ENCODE assay signal across 9 cellular contexts in genomic region chr1:169109561-169110134, GRCh38. TPM values are rescaled to one million over a fixed set of nuclear protein-coding genes. Genes with fewer than 3 reads are reported as not detected.
DNase-seq lines count a peak whose midpoint lies in the region; ATAC-seq and TF ChIP-seq lines count a peak whose summit lies in the region.
"Had no signal": no experiment of that assay in that cellular context is flagged by ENCODE, and none has a peak within 500 bp of the region (broad histone marks: within the 10 kb centered on the region; RNA-seq: fewer than 3 reads in every experiment).

No MANE protein-coding gene starts in this region.

- H3K4me3 ChIP-seq in Caco-2 (ENCODE audit: low read depth, low read length), result peak overlapping the region; percentile 99
- peak overlapping the region; percentile 85 for H3K4me3 ChIP-seq in Loucy (ENCODE audit: low read length, poor library complexity, severe bottlenecking)

- H3K9me3 ChIP-seq in Caco-2 (no peaks in the 10 kb centered on the region), Loucy (ENCODE audit: insufficient read depth, low read depth, low read length) (no peaks in the 10 kb centered on the region)

- peak; percentile 92 to 95 for DNase-seq in Caco-2
- DNase-seq in head of caudate nucleus, result peak in 36 of 42 donors; percentile 39 to 92 (median 76)
- DNase-seq in pons (ENCODE audit: low spot score), result peak; percentile 93
- DNase-seq in NCI-H2171 treated with DMSO at 0.1 percent for 48 hours (lab: John Stamatoyannopoulos, UW), result no peak
- DNase-seq in SW480 (ENCODE audit: low spot score), result no peak

- H3K9me3 Mint-ChIP-seq in Caco-2 (ENCODE audit: unreplicated experiment), result no peaks in the 10 kb centered on the region
- no peaks in the 10 kb centered on the region for H3K9me3 Mint-ChIP-seq in activated T-helper 17 cell treated with anti-CD3 and anti-CD28 coated beads, Interleukin-2, amount 50 U/mL, for 72 hours

- peaks cover 88% of the 10 kb centered on the region for H3K36me3 Mint-ChIP-seq in Caco-2 (ENCODE audit: insufficient read depth, unreplicated experiment)
- H3K36me3 Mint-ChIP-seq in activated T-helper 17 cell treated with anti-CD3 and anti-CD28 coated beads, Interleukin-2, amount 50 U/mL, for 72 hours (ENCODE audit: low read depth), result peaks cover 78% of the 10 kb centered on the region

- peak overlapping the region; percentile 94 for H3K4me2 ChIP-seq in Loucy (ENCODE audit: low read depth, low read length, poor library complexity, severe bottlenecking)
- H3K4me2 ChIP-seq: KMS-11 had no signal

- H3K27me3 Mint-ChIP-seq in Caco-2 (ENCODE audit: insufficient read depth, unreplicated experiment), result no peaks in the 10 kb centered on the region
- H3K27me3 Mint-ChIP-seq in activated T-helper 17 cell treated with anti-CD3 and anti-CD28 coated beads, Interleukin-2, amount 50 U/mL, for 72 hours, result peaks cover 8% of the 10 kb centered on the region

- H3K4me1 Mint-ChIP-seq in Caco-2 (ENCODE audit: low read depth, unreplicated experiment), result peaks cover 48% of the 10 kb centered on the region
- peaks cover 22% of the 10 kb centered on the region for H3K4me1 Mint-ChIP-seq in activated T-helper 17 cell treated with anti-CD3 and anti-CD28 coated beads, Interleukin-2, amount 50 U/mL, for 72 hours

- POLR2A ChIA-PET in Caco-2 (lab: Charles Lee), result interaction anchor here (0.6 to 1.3 kb wide), 5 partner anchors 22 to 506 kb away, joined by 3 to 10 read pairs (median 4); no protein-coding TSS in a partner anchor

- peaks cover 16% of the 10 kb centered on the region for H4K20me1 ChIP-seq in Loucy (ENCODE audit: insufficient read depth, low read length, poor library complexity, severe bottlenecking)

- H3K27ac Mint-ChIP-seq in Caco-2 (ENCODE audit: unreplicated experiment), result peak overlapping the region; percentile 97
- peak overlapping the region; percentile 34 for H3K27ac Mint-ChIP-seq in activated T-helper 17 cell treated with anti-CD3 and anti-CD28 coated beads, Interleukin-2, amount 50 U/mL, for 72 hours

- peak overlapping the region; percentile 99 for H3K4me3 Mint-ChIP-seq in Caco-2 (ENCODE audit: unreplicated experiment)
- H3K4me3 Mint-ChIP-seq in activated T-helper 17 cell treated with anti-CD3 and anti-CD28 coated beads, Interleukin-2, amount 50 U/mL, for 72 hours, result peak overlapping the region; percentile 88

- H3K4me1 ChIP-seq in Caco-2, result peaks cover 58% of the 10 kb centered on the region
- peaks cover 49% of the 10 kb centered on the region for H3K4me1 ChIP-seq in Loucy (ENCODE audit: insufficient read depth, low read length, poor library complexity, severe bottlenecking)

- H3K36me3 ChIP-seq in Caco-2 (ENCODE audit: control insufficient read depth, insufficient read depth, low read length) (peaks cover 4% of the 10 kb centered on the region; the same call in 1 of the 2 replicates), Loucy (ENCODE audit: insufficient read depth, low read length) (no peaks in the 10 kb centered on the region; the same call in 1 of the 2 replicates)

- no TSS peak for BruUV-seq in Caco-2 (replicated peaks; lab: Mats Ljungman, UMichigan)

- intact Hi-C loops in Caco-2 (cut with micrococcal nuclease; ENCODE audit: unreplicated experiment), result loop anchor here (1.0 to 10.0 kb wide), 8 partner anchors 149 to 506 kb away; no protein-coding TSS in a partner anchor
- intact Hi-C loops in head of caudate nucleus (cut with DNase I), result loop anchor here (5.0 to 10.0 kb wide), 4 partner anchors 115 to 472 kb away; no protein-coding TSS in a partner anchor

- ATAC-seq in activated T-helper 17 cell treated with anti-CD3 and anti-CD28 coated beads, Interleukin-2, amount 50 U/mL, for 72 hours (replicated peaks), result no peak
- ATAC-seq in GM19351 (IDR thresholded peaks at IDR 0.05; ENCODE audit: unreplicated experiment), result no peak

- H2AFZ ChIP-seq in Loucy (ENCODE audit: low read length), result 0 out of 2 replicates have a peak overlapping the region, but pooled peaks have one; percentile 43

- H3K9ac ChIP-seq in Loucy (ENCODE audit: low read depth, low read length, poor library complexity, severe bottlenecking), result peak overlapping the region; percentile 52
- H3K9ac ChIP-seq: KMS-11 had no signal

- no peaks in the 10 kb centered on the region for H3F3A ChIP-seq in Loucy (ENCODE audit: low read depth)

- H3K27me3 ChIP-seq in Caco-2 (replicated peaks; ENCODE audit: control insufficient read depth, insufficient read depth, low read length) (no peaks in the 10 kb centered on the region), Loucy (ENCODE audit: insufficient read depth, low read length, poor library complexity, severe bottlenecking) (no peaks in the 10 kb centered on the region)

- no peaks in the 10 kb centered on the region for H3K9me2 ChIP-seq in Loucy (replicated peaks; ENCODE audit: low read depth, low read length)

- CTCF ChIA-PET in Caco-2 (lab: Charles Lee), result interaction anchor here (0.7 to 1.5 kb wide), 4 partner anchors 9 to 506 kb away, joined by 3 to 7 read pairs (median 4); no protein-coding TSS in a partner anchor

- TF ChIP-seq CTCF in Caco-2 (IDR thresholded peaks at IDR 0.05; ENCODE audit: insufficient read depth in 1 of 2, low read depth in 1 of 2, low read length in 1 of 2, severe bottlenecking in 1 of 2, unreplicated experiment in 1 of 2) (no peak), Loucy (conservative IDR thresholded peaks at IDR 0.05; ENCODE audit: low read length) (no peak)

- peaks cover 33% of the 10 kb centered on the region for H3K79me2 ChIP-seq in Loucy (ENCODE audit: insufficient read depth, low read length)

RNA-seq across cellular contexts. Expression of gene ATP1B1, which starts 3.2 kb away (rescaled TPM):
- total RNA-seq in Caco-2 (2022), result 320 and 326 TPM in 2 replicates
- 10 to 100 TPM in 1 of 2 donors, 1 to 10 TPM in 1; 3.4 to 51.8 TPM for total RNA-seq in activated T-helper 17 cell treated with anti-CD3 and anti-CD28 coated beads, Interleukin-2, amount 50 U/mL, for 72 hours

Comparison
In these comparisons a context has a peak if more than half of its experiments do, and no peak if none do; other contexts are left out.
1. DNase-seq: peak in Caco-2 (2 of 2), head of caudate nucleus (36 of 42) and pons (single experiment); none in NCI-H2171 treated with DMSO at 0.1 percent for 48 hours (single experiment) and SW480 (single experiment).